In genomic region chr12:22356231-22356630, GRCh38 we compare ENCODE assay signal across 36 cellular contexts. TPM values are rescaled to one million over a fixed set of nuclear protein-coding genes. Genes with fewer than 3 reads are reported as not detected.
A peak's percentile ranks its signal among the peaks of the same experiment; 100 is the strongest.
DNase-seq lines count a peak whose midpoint lies in the region; ATAC-seq and TF ChIP-seq lines count a peak whose summit lies in the region.
"Had no signal": no experiment of that assay in that cellular context is flagged by ENCODE, and none has a peak within 500 bp of the region (broad histone marks: within the 10 kb centered on the region; RNA-seq: fewer than 3 reads in every experiment).

No MANE protein-coding gene starts in this region.

- no peak overlapping the region for H3K4me3 Mint-ChIP-seq in GM23338
- H3K4me3 Mint-ChIP-seq: B cell; CD14-positive monocyte; CD4-positive, alpha-beta memory T cell; CD4-positive, alpha-beta T cell; CD4-positive, CD25-positive, alpha-beta regulatory T cell; CD8-positive, alpha-beta memory T cell; CD8-positive, alpha-beta T cell had no signal

- no peaks in the 10 kb centered on the region for H3K4me1 Mint-ChIP-seq in GM23338
- H3K4me1 Mint-ChIP-seq: B cell; CD4-positive, alpha-beta memory T cell; CD4-positive, CD25-positive, alpha-beta regulatory T cell; CD8-positive, alpha-beta memory T cell had no signal

- no peak overlapping the region for H2BK120ac ChIP-seq in mesendoderm (ENCODE audit: low read depth, low read length)

- H3K27ac Mint-ChIP-seq in GM23338, result no peak overlapping the region
- H3K27ac Mint-ChIP-seq: B cell; CD4-positive, alpha-beta T cell; CD4-positive, CD25-positive, alpha-beta regulatory T cell; CD8-positive, alpha-beta memory T cell; CD8-positive, alpha-beta T cell had no signal

- H3K79me2 ChIP-seq in GM23338 (replicated peaks; ENCODE audit: insufficient read depth) (no peaks in the 10 kb centered on the region), mesendoderm (ENCODE audit: control insufficient read depth, insufficient read depth, low read length) (no peaks in the 10 kb centered on the region)

- no peak overlapping the region for H3K56ac ChIP-seq in mesendoderm (ENCODE audit: low read length)

- H3K79me1 ChIP-seq in mesendoderm (ENCODE audit: low read length), result no peaks in the 10 kb centered on the region

- no peak overlapping the region for H3K23ac ChIP-seq in mesendoderm (ENCODE audit: low read length)

- H2BK15ac ChIP-seq in mesendoderm (replicated peaks; ENCODE audit: low read depth), result no peak overlapping the region

- H3K4me3 ChIP-seq in GM23338, result no peak overlapping the region
- no peak overlapping the region for H3K4me3 ChIP-seq in mesendoderm (ENCODE audit: low read length)
- H3K4me3 ChIP-seq: A549; BLaER1; BLaER1 treated with 17β-estradiol and CSF1 and Interleukin-3, amounts not matched to agents 10 nM and 100 nM had no signal

- H3K4ac ChIP-seq in mesendoderm (ENCODE audit: low read depth, low read length), result no peak overlapping the region

- no peak overlapping the region for H2AK5ac ChIP-seq in mesendoderm (ENCODE audit: low read length)

- H3K9ac ChIP-seq in mesendoderm (ENCODE audit: low read length), result no peak overlapping the region
- H3K9ac ChIP-seq: BLaER1; BLaER1 treated with 17β-estradiol and CSF1 and Interleukin-3, amounts not matched to agents 10 nM and 100 nM had no signal

- H2BK5ac ChIP-seq in mesendoderm (ENCODE audit: low read length), result no peak overlapping the region

- H3K27me3 ChIP-seq in GM23338 (ENCODE audit: insufficient read depth) (no peaks in the 10 kb centered on the region), mesendoderm (ENCODE audit: insufficient read depth, low read length, poor library complexity) (no peaks in the 10 kb centered on the region)
- H3K27me3 ChIP-seq: BE2C; BLaER1; BLaER1 treated with 17β-estradiol and CSF1 and Interleukin-3, amounts not matched to agents 10 nM and 100 nM had no signal

- H3K36me3 Mint-ChIP-seq in GM23338 (ENCODE audit: low read depth), result no peaks in the 10 kb centered on the region
- H3K36me3 Mint-ChIP-seq: CD14-positive monocyte; CD4-positive, alpha-beta memory T cell; CD4-positive, CD25-positive, alpha-beta regulatory T cell; CD8-positive, alpha-beta T cell had no signal

- no CpG with 5 or more reads among the region's 1 CpG for whole genome bisulfite sequencing in mesendoderm (ENCODE audit: extremely low coverage, insufficient coverage, low lambda C conversion rate)

- H3K9me3 Mint-ChIP-seq in GM23338, result no peaks in the 10 kb centered on the region
- H3K9me3 Mint-ChIP-seq: CD4-positive, alpha-beta memory T cell; CD4-positive, alpha-beta T cell; CD4-positive, CD25-positive, alpha-beta regulatory T cell; CD8-positive, alpha-beta memory T cell; CD8-positive, alpha-beta T cell had no signal

- H3K27ac ChIP-seq in GM23338 (ENCODE audit: low read depth), result no peak overlapping the region
- no peak overlapping the region for H3K27ac ChIP-seq in mesendoderm (ENCODE audit: low read depth, low read length)
- H3K27ac ChIP-seq: 22Rv1; A549; BLaER1; BLaER1 treated with 17β-estradiol and CSF1 and Interleukin-3, amounts not matched to agents 10 nM and 100 nM; C4-2B had no signal

- H3K4me2 ChIP-seq in GM23338, result no peak overlapping the region
- H3K4me2 ChIP-seq in mesendoderm (ENCODE audit: low read length), result no peak overlapping the region
- H3K4me2 ChIP-seq: A549; BLaER1; BLaER1 treated with 17β-estradiol and CSF1 and Interleukin-3, amounts not matched to agents 10 nM and 100 nM had no signal

- no peaks in the 10 kb centered on the region for H3F3A ChIP-seq in GM23338 (replicated peaks; ENCODE audit: low read depth)

- H3K4me1 ChIP-seq in GM23338 (ENCODE audit: insufficient read depth) (no peaks in the 10 kb centered on the region), mesendoderm (ENCODE audit: control insufficient read depth, low read depth, low read length) (no peaks in the 10 kb centered on the region)
- H3K4me1 ChIP-seq: A549; BE2C; BLaER1; BLaER1 treated with 17β-estradiol and CSF1 and Interleukin-3, amounts not matched to agents 10 nM and 100 nM; Caco-2 had no signal

- no peak overlapping the region for H4K8ac ChIP-seq in mesendoderm (ENCODE audit: low read depth, low read length)

- H2AFZ ChIP-seq in GM23338, result 0 out of 2 replicates have a peak overlapping the region, but pooled peaks have one; percentile 67

- peak overlapping the region; percentile 82 for H3K18ac ChIP-seq in mesendoderm (ENCODE audit: low read length)

- H4K20me1 ChIP-seq in GM23338 (replicated peaks; ENCODE audit: insufficient read depth), result no peaks in the 10 kb centered on the region
- H4K20me1 ChIP-seq: BLaER1; BLaER1 treated with 17β-estradiol and CSF1 and Interleukin-3, amounts not matched to agents 10 nM and 100 nM had no signal

- no peak overlapping the region for H4K5ac ChIP-seq in mesendoderm (ENCODE audit: low read length)

- H3K9me2 ChIP-seq in GM23338 (ENCODE audit: insufficient read depth), result no peaks in the 10 kb centered on the region

- H3K36me3 ChIP-seq in GM23338 (ENCODE audit: insufficient read depth) (no peaks in the 10 kb centered on the region), mesendoderm (ENCODE audit: control insufficient read depth, insufficient read depth, low read length) (no peaks in the 10 kb centered on the region)
- H3K36me3 ChIP-seq: BE2C; BLaER1; BLaER1 treated with 17β-estradiol and CSF1 and Interleukin-3, amounts not matched to agents 10 nM and 100 nM had no signal

- ATAC-seq in GM23338 (no peak), HG02870 (IDR thresholded peaks at IDR 0.05; ENCODE audit: unreplicated experiment) (no peak), HG02981 (IDR thresholded peaks at IDR 0.05; ENCODE audit: unreplicated experiment) (no peak)
- ATAC-seq: A549; CD8-positive, alpha-beta T cell had no signal

- no peaks in the 10 kb centered on the region for H3K27me3 Mint-ChIP-seq in GM23338 (ENCODE audit: insufficient read depth, low read depth, poor library complexity)
- H3K27me3 Mint-ChIP-seq: CD4-positive, alpha-beta memory T cell; CD4-positive, alpha-beta T cell; CD8-positive, alpha-beta memory T cell had no signal

- TF ChIP-seq CTCF in GM23338 (conservative IDR thresholded peaks at IDR 0.05; ENCODE audit: low read depth in 2 of 2), result no peak

- DNase-seq in GM23338 (ENCODE audit: low spot score) (no peak), SK-N-DZ (ENCODE audit: low spot score) (peak; percentile 92), mesendoderm (no peak), NCI-H774 (lab: John Stamatoyannopoulos, UW) (no peak)
- DNase-seq: 8988T; ACHN; AML-193; BE2C; C1 segment of cervical spinal cord; Caco-2; Calu3; CD4-positive, alpha-beta memory T cell; CD4-positive, alpha-beta T cell; CD4-positive, CD25-positive, alpha-beta regulatory T cell; CD8-positive, alpha-beta memory T cell; CD8-positive, alpha-beta T cell; COR-L47; DMS 273 treated with DMSO at 0.1 percent for 48 hours; DMS153; DMS53; DMS79; DMS79 treated with DMSO at 0.1 percent for 48 hours; DND-41; EL had no signal

TF ChIP-seq in GM23338, 12 proteins besides CTCF, POLR2A, EP300 and RAD21 (continues in another document):
- TF ChIP-seq, protein P1, sequence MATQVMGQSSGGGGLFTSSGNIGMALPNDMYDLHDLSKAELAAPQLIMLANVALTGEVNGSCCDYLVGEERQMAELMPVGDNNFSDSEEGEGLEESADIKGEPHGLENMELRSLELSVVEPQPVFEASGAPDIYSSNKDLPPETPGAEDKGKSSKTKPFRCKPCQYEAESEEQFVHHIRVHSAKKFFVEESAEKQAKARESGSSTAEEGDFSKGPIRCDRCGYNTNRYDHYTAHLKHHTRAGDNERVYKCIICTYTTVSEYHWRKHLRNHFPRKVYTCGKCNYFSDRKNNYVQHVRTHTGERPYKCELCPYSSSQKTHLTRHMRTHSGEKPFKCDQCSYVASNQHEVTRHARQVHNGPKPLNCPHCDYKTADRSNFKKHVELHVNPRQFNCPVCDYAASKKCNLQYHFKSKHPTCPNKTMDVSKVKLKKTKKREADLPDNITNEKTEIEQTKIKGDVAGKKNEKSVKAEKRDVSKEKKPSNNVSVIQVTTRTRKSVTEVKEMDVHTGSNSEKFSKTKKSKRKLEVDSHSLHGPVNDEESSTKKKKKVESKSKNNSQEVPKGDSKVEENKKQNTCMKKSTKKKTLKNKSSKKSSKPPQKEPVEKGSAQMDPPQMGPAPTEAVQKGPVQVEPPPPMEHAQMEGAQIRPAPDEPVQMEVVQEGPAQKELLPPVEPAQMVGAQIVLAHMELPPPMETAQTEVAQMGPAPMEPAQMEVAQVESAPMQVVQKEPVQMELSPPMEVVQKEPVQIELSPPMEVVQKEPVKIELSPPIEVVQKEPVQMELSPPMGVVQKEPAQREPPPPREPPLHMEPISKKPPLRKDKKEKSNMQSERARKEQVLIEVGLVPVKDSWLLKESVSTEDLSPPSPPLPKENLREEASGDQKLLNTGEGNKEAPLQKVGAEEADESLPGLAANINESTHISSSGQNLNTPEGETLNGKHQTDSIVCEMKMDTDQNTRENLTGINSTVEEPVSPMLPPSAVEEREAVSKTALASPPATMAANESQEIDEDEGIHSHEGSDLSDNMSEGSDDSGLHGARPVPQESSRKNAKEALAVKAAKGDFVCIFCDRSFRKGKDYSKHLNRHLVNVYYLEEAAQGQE (IDR thresholded peaks at IDR 0.05; ENCODE audit: unreplicated experiment), result no peak
- TF ChIP-seq POLR2AphosphoS5 (IDR thresholded peaks at IDR 0.05; ENCODE audit: low read depth), result no peak
- no peak for TF ChIP-seq ZNF114 (CRISPR knock-in tag; IDR thresholded peaks at IDR 0.05)
- TF ChIP-seq CREB1 (CRISPR knock-in tag; IDR thresholded peaks at IDR 0.05; ENCODE audit: low read depth), result no peak
- TF ChIP-seq EZH2phosphoT487 (IDR thresholded peaks at IDR 0.05; ENCODE audit: unreplicated experiment), result no peak
- TF ChIP-seq JUNB (IDR thresholded peaks at IDR 0.05; ENCODE audit: unreplicated experiment), result no peak
- TF ChIP-seq EZH2 (IDR thresholded peaks at IDR 0.05; ENCODE audit: low read depth, unreplicated experiment), result no peak
- TF ChIP-seq ETS1 (IDR thresholded peaks at IDR 0.05), result no peak

RNA-seq across cellular contexts. Expression of gene ST8SIA1, which starts 21.7 kb away (rescaled TPM):
- 4.2 and 5.1 TPM in 2 replicates for total RNA-seq in GM23338 (2014; rRNA removed; shearing (Covaris generic))
- polyA plus RNA-seq in GM23338 (2016; fragmentation: Nextera tagmentation; extraction: Ambion mirVana), result 2.1 and 2.5 TPM in 2 replicates
- polyA plus RNA-seq in SK-N-DZ (2014; cell fraction: cytosol; rRNA removed), result 46.8 and 53.2 TPM in 2 replicates
- polyA plus RNA-seq in SK-N-DZ (2014; cell fraction: nucleus; rRNA removed), result 79.5 and 84.9 TPM in 2 replicates
- 0.56 TPM for polyA plus RNA-seq in mesendoderm (2013, experiment 1 of 2)
- 0.59 TPM for polyA plus RNA-seq in mesendoderm (2013, experiment 2 of 2)
- total RNA-seq: A172, Caco-2, Calu3, Daoy had no signal
- polyA plus RNA-seq: BJ, CD14-positive monocyte had no signal
